In the genomic region with DNA sequence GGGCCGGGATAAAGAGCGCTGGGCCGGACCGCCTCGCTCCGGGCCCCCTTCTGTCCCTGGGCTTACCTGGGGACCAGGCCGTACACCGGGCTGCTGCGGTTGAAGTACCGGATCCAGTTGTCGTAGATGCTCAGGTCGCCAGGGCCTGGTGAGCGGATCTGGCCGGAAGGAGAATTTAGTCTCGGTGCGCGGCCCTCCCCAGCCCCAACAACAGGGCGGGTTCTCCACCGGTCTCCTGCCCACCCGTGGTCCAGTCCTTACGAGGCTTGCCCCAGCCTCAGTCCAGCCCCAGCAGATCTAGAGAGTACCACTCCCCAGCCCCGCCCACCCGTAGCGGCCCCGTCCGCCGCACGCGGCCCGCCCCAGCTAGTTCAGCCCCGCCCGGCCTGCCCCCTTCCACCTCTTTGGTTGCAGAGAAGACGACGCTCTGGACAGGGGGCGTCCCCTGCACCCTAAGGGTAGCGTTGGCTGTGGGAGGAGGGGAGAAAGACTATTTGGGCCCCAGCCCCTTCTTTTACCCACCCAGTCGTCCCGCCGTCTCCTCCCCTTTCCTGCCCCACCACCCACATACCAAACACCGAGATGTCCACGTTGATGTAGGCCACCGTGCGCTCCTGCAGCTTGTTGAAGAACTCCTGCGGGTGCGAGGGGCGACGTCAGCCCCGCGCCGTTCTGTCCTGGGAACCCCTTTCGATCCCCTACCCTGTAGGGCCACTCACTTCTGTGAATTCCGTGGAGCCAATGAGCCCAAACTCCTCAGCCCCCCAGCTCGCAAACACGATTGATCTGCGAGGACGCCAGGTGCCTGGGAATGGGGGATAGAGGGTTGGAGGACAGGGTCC, we compare ENCODE assay signal across 9 cellular contexts. TPM values are rescaled to one million over a fixed set of nuclear protein-coding genes. Genes with fewer than 3 reads are reported as not detected.
A peak's percentile ranks its signal among the peaks of the same experiment; 100 is the strongest.
DNase-seq lines count a peak whose midpoint lies in the region; ATAC-seq and TF ChIP-seq lines count a peak whose summit lies in the region.
"Had no signal": no experiment of that assay in that cellular context is flagged by ENCODE, and none has a peak within 500 bp of the region (broad histone marks: within the 10 kb centered on the region; RNA-seq: fewer than 3 reads in every experiment).

No MANE protein-coding gene starts in this region.

- H3K27me3 ChIP-seq in right lobe of liver, result no peaks in the 10 kb centered on the region

- no peaks in the 10 kb centered on the region for H3K36me3 ChIP-seq in right lobe of liver

- H3K4me3 ChIP-seq in AG09309 (ENCODE audit: control insufficient read depth, low read depth, low read length), result peak overlapping the region; percentile 50
- H3K4me3 ChIP-seq in right lobe of liver, result peak overlapping the region; percentile 25 to 39 (median 36)

- no peak overlapping the region for H3K27ac ChIP-seq in right lobe of liver

- H3K9me3 ChIP-seq in right lobe of liver, result no peaks in the 10 kb centered on the region

- ATAC-seq in right lobe of liver (peak; percentile 26 to 36 (median 28)), GM21717 (IDR thresholded peaks at IDR 0.05; ENCODE audit: unreplicated experiment) (no peak), HG03469 (IDR thresholded peaks at IDR 0.05; ENCODE audit: unreplicated experiment) (no peak)

- TF ChIP-seq POLR2A in right lobe of liver (IDR thresholded peaks at IDR 0.05), result no peak

- TF ChIP-seq CTCF in AG09309 (IDR thresholded peaks at IDR 0.05; ENCODE audit: control insufficient read depth, insufficient read depth, low read depth, low read length, missing control alignments) (no peak), right lobe of liver (IDR thresholded peaks at IDR 0.05) (no peak)

- H3K4me1 ChIP-seq in right lobe of liver, result no peaks in the 10 kb centered on the region

- DNase-seq in AG09309 (ENCODE audit: low read depth), result no peak
- peak; percentile 9 for DNase-seq in activated gamma-delta T cell treated with anti-CD3 and anti-CD28 coated beads, Interleukin-2, amount 50 U/mL, for 16 hours (ENCODE audit: low read depth)
- DNase-seq in right lobe of liver, result no peak
- DNase-seq in posterior cingulate gyrus, result no peak
- DNase-seq: DMS153, hippocampal formation had no signal

- intact Hi-C loops in right lobe of liver (cut with DNase I) (no loop called here), posterior cingulate gyrus (cut with DNase I) (no loop called here)

- 40% methylated on average over 21 of the region's 56 CpGs for WGBS in right lobe of liver (ENCODE audit: insufficient coverage, low coverage, low lambda C conversion rate, missing lambda C conversion rate)

RNA-seq across cellular contexts. Expression of a gene that starts 6.8 kb away (rescaled TPM):
- total RNA-seq in right lobe of liver, result 10 to 100 TPM in 2 of 6 experiments, 1 to 10 TPM in 4; 4.2 to 13.8 (median 5.8) TPM

RNA-seq across cellular contexts. Expression of a gene that starts 10.6 kb away (rescaled TPM):
- 1 to 10 TPM in 5 of 6 experiments, under 1 TPM in 1; 0.83 to 3.5 (median 1.4) TPM for total RNA-seq in right lobe of liver
- total RNA-seq: NCI-H460 had no signal

RNA-seq across cellular contexts. Expression of a gene that starts 20.6 kb away (rescaled TPM):
- 10 to 100 TPM in 1 of 6 experiments, 1 to 10 TPM in 5; 6.4 to 10.3 (median 8.7) TPM for total RNA-seq in right lobe of liver

RNA-seq across cellular contexts. Expression of a gene that starts 33.8 kb away (rescaled TPM):
- 10 to 100 TPM in 3 of 6 experiments, 1 to 10 TPM in 3; 7.3 to 26.2 (median 10.0) TPM for total RNA-seq in right lobe of liver

RNA-seq across cellular contexts. Expression of a gene that starts 36.0 kb away (rescaled TPM):
- total RNA-seq in right lobe of liver, result 1 to 10 TPM in 3 of 6 experiments, under 1 TPM in 3; 0.31 to 2.3 (median 1.0) TPM

Comparison
In these comparisons a context has a peak if more than half of its experiments do, and no peak if none do; other contexts are left out.
1. ATAC-seq: peak in right lobe of liver (4 of 4); none in GM21717 (single experiment) and HG03469 (single experiment).